Comparison of ENCODE assay signal across 1 cellular context in genomic region chr19:2149980-2150793, GRCh38.
TF ChIP-seq lines count a peak whose summit lies in the region.

No MANE protein-coding gene starts in this region.

TF ChIP-seq in HepG2, 621 proteins besides CTCF, POLR2A, EP300 and RAD21 (continues in another document):
- TF ChIP-seq ZNF781 (CRISPR knock-in tag; IDR thresholded peaks at IDR 0.05; ENCODE audit: borderline replicate concordance, not compliant biosample characterization) (peak; percentile 74), ZNF143 (CRISPR knock-in tag; IDR thresholded peaks at IDR 0.05) (0 out of 2 replicates have a peak, but pooled peaks have one; percentile 8), ZNF687 (CRISPR knock-in tag; IDR thresholded peaks at IDR 0.05) (peak; percentile 51), ZNF207 (IDR thresholded peaks at IDR 0.05; ENCODE audit: borderline replicate concordance) (no peak), AGO2 (optimal IDR thresholded peaks at IDR 0.05; ENCODE audit: low read depth, low read length) (peak; percentile 57), HDAC1 (CRISPR knock-in tag; IDR thresholded peaks at IDR 0.05) (peak; percentile 57; the same call in 1 of the 2 replicates), TIGD3 (CRISPR knock-in tag; IDR thresholded peaks at IDR 0.05; ENCODE audit: borderline replicate concordance) (0 out of 2 replicates have a peak, but pooled peaks have one; percentile 37), BORCS8-MEF2B (CRISPR knock-in tag; IDR thresholded peaks at IDR 0.05) (peak; percentile 4; the same call in 1 of the 2 replicates), ATF4 (CRISPR knock-in tag; IDR thresholded peaks at IDR 0.05) (no peak), ZBTB33 (CRISPR knock-in tag; IDR thresholded peaks at IDR 0.05) (no peak), ZNF660 (CRISPR knock-in tag; IDR thresholded peaks at IDR 0.05; ENCODE audit: borderline replicate concordance, low read depth) (no peak), SATB2 (CRISPR knock-in tag; IDR thresholded peaks at IDR 0.05) (0 out of 2 replicates have a peak, but pooled peaks have one; percentile 8), ZNF18 (CRISPR knock-in tag; IDR thresholded peaks at IDR 0.05; ENCODE audit: insufficient replicate concordance) (no peak), POLR2G (IDR thresholded peaks at IDR 0.05; ENCODE audit: low read depth, low read length) (0 out of 2 replicates have a peak, but pooled peaks have one; percentile 42), ZNF512B (CRISPR knock-in tag; IDR thresholded peaks at IDR 0.05; ENCODE audit: borderline replicate concordance) (peak; percentile 36; the same call in 1 of the 2 replicates), GABPB1 (CRISPR knock-in tag; IDR thresholded peaks at IDR 0.05) (0 out of 2 replicates have a peak, but pooled peaks have one; percentile 5), MXI1 (IDR thresholded peaks at IDR 0.05; ENCODE audit: borderline replicate concordance, low read depth, low read length) (peak; percentile 50; the same call in 1 of the 3 replicates), CEBPG (CRISPR knock-in tag; IDR thresholded peaks at IDR 0.05) (no peak)
- TF ChIP-seq, protein P1, sequence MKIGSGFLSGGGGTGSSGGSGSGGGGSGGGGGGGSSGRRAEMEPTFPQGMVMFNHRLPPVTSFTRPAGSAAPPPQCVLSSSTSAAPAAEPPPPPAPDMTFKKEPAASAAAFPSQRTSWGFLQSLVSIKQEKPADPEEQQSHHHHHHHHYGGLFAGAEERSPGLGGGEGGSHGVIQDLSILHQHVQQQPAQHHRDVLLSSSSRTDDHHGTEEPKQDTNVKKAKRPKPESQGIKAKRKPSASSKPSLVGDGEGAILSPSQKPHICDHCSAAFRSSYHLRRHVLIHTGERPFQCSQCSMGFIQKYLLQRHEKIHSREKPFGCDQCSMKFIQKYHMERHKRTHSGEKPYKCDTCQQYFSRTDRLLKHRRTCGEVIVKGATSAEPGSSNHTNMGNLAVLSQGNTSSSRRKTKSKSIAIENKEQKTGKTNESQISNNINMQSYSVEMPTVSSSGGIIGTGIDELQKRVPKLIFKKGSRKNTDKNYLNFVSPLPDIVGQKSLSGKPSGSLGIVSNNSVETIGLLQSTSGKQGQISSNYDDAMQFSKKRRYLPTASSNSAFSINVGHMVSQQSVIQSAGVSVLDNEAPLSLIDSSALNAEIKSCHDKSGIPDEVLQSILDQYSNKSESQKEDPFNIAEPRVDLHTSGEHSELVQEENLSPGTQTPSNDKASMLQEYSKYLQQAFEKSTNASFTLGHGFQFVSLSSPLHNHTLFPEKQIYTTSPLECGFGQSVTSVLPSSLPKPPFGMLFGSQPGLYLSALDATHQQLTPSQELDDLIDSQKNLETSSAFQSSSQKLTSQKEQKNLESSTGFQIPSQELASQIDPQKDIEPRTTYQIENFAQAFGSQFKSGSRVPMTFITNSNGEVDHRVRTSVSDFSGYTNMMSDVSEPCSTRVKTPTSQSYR (CRISPR knock-in tag; IDR thresholded peaks at IDR 0.05; ENCODE audit: borderline replicate concordance), result peak; percentile 13; the same call in 1 of the 2 replicates
- TF ChIP-seq, protein P2, sequence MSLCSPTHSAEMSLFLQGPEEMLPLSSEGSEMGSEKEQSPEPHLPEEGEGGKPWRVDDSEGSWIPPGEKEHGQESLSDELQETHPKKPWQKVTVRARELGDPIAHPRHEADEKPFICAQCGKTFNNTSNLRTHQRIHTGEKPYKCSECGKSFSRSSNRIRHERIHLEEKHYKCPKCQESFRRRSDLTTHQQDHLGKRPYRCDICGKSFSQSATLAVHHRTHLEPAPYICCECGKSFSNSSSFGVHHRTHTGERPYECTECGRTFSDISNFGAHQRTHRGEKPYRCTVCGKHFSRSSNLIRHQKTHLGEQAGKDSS (CRISPR knock-in tag; IDR thresholded peaks at IDR 0.05; ENCODE audit: borderline replicate concordance, low read depth), result no peak
- TF ChIP-seq, protein P3, sequence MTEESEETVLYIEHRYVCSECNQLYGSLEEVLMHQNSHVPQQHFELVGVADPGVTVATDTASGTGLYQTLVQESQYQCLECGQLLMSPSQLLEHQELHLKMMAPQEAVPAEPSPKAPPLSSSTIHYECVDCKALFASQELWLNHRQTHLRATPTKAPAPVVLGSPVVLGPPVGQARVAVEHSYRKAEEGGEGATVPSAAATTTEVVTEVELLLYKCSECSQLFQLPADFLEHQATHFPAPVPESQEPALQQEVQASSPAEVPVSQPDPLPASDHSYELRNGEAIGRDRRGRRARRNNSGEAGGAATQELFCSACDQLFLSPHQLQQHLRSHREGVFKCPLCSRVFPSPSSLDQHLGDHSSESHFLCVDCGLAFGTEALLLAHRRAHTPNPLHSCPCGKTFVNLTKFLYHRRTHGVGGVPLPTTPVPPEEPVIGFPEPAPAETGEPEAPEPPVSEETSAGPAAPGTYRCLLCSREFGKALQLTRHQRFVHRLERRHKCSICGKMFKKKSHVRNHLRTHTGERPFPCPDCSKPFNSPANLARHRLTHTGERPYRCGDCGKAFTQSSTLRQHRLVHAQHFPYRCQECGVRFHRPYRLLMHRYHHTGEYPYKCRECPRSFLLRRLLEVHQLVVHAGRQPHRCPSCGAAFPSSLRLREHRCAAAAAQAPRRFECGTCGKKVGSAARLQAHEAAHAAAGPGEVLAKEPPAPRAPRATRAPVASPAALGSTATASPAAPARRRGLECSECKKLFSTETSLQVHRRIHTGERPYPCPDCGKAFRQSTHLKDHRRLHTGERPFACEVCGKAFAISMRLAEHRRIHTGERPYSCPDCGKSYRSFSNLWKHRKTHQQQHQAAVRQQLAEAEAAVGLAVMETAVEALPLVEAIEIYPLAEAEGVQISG (CRISPR knock-in tag; IDR thresholded peaks at IDR 0.05), result no peak
- TF ChIP-seq, protein P4, sequence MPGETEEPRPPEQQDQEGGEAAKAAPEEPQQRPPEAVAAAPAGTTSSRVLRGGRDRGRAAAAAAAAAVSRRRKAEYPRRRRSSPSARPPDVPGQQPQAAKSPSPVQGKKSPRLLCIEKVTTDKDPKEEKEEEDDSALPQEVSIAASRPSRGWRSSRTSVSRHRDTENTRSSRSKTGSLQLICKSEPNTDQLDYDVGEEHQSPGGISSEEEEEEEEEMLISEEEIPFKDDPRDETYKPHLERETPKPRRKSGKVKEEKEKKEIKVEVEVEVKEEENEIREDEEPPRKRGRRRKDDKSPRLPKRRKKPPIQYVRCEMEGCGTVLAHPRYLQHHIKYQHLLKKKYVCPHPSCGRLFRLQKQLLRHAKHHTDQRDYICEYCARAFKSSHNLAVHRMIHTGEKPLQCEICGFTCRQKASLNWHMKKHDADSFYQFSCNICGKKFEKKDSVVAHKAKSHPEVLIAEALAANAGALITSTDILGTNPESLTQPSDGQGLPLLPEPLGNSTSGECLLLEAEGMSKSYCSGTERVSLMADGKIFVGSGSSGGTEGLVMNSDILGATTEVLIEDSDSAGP (CRISPR knock-in tag; IDR thresholded peaks at IDR 0.05; ENCODE audit: borderline replicate concordance), result peak; percentile 52; the same call in 1 of the 2 replicates
- TF ChIP-seq, protein P5, sequence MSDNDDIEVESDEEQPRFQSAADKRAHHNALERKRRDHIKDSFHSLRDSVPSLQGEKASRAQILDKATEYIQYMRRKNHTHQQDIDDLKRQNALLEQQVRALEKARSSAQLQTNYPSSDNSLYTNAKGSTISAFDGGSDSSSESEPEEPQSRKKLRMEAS (IDR thresholded peaks at IDR 0.05), result peak; percentile 73
